In genomic region chr18:74803769-74804168, GRCh38 we compare ENCODE assay signal across 1 cellular context.
TF ChIP-seq lines count a peak whose summit lies in the region.

No MANE protein-coding gene starts in this region.

TF ChIP-seq in GM23338, 12 proteins besides CTCF, POLR2A, EP300 and RAD21:
- no peak for TF ChIP-seq REST (IDR thresholded peaks at IDR 0.05; ENCODE audit: unreplicated experiment)
- TF ChIP-seq ZNF114 (CRISPR knock-in tag; IDR thresholded peaks at IDR 0.05) = no peak
- TF ChIP-seq POLR2AphosphoS5 (IDR thresholded peaks at IDR 0.05; ENCODE audit: low read depth) = no peak
- TF ChIP-seq ZNF462 (CRISPR knock-in tag; IDR thresholded peaks at IDR 0.05) = no peak
